ENCODE assay signal across 27 cellular contexts in genomic region chr15:67533873-67534272, GRCh38.
"Had no signal": no experiment of that assay in that cellular context is flagged by ENCODE, and none has a peak within 500 bp of the region (broad histone marks: within the 10 kb centered on the region; RNA-seq: fewer than 3 reads in every experiment).

No MANE protein-coding gene starts in this region.

- H3K36me3 ChIP-seq: neutrophil, pancreas, right atrium auricular region, transverse colon, uterus had no signal

- H3K27ac ChIP-seq: epithelial cell of prostate, gastroesophageal sphincter, heart left ventricle, hepatocyte, neutrophil, pancreas, right atrium auricular region, suprapubic skin, transverse colon, upper lobe of right lung, uterus had no signal

- H3K27me3 ChIP-seq: gastroesophageal sphincter, heart left ventricle, hepatocyte, neutrophil, pancreas, right atrium auricular region, suprapubic skin, transverse colon, upper lobe of right lung, uterus had no signal

- H2AFZ ChIP-seq: hepatocyte had no signal

- FAIRE-seq: kidney, pancreas had no signal

- ATAC-seq: esophagus mucosa; gastroesophageal sphincter; heart left ventricle; left lobe of liver; natural killer cell; pancreas; sciatic nerve; stimulated activated naive CD8-positive, alpha-beta T cell treated with anti-CD3 and anti-CD28 coated beads, Interleukin-15, amount 100 ng/mL, for 72 hours; upper lobe of right lung had no signal

- H3K9me3 ChIP-seq: gastroesophageal sphincter, heart left ventricle, neutrophil, pancreas, right atrium auricular region, suprapubic skin, transverse colon, upper lobe of right lung, uterus had no signal

- H3K4me1 ChIP-seq: gastroesophageal sphincter, heart left ventricle, pancreas, right atrium auricular region, suprapubic skin, transverse colon, upper lobe of right lung, uterus had no signal

- H3K4me3 ChIP-seq: gastroesophageal sphincter, heart left ventricle, hepatocyte, lung, pancreas, right atrium auricular region, smooth muscle cell, suprapubic skin, transverse colon, upper lobe of right lung, uterus had no signal

- H3K4me2 ChIP-seq: hepatocyte, smooth muscle cell had no signal

- H3K79me2 ChIP-seq: hepatocyte had no signal

- DNase-seq: effector CD8-positive, alpha-beta T cell; endodermal cell; foreskin fibroblast; heart left ventricle; kidney; natural killer cell; pancreas; stimulated activated CD4-positive, alpha-beta T cell treated with anti-CD3 and anti-CD28 coated beads, Interleukin-12 subunit alpha, Interleukin-12 subunit beta, amount 100 ng/mL, for 4 hours; stimulated activated CD4-positive, alpha-beta T cell treated with anti-CD3 and anti-CD28 coated beads, Interleukin-1b, Interleukin-23, amount 100 ng/mL, for 48 hours; stimulated activated CD4-positive, alpha-beta T cell treated with anti-CD3 and anti-CD28 coated beads, Interleukin-4, amount 100 ng/mL, for 1 hour; stimulated activated CD8-positive, alpha-beta memory T cell treated with anti-CD3 and anti-CD28 coated beads, Interleukin-4, amount 100 ng/mL, for 48 hours; stimulated activated naive CD4-positive, alpha-beta T cell; stimulated activated naive CD8-positive, alpha-beta T cell treated with anti-CD3 and anti-CD28 coated beads, Interleukin-15, amount 100 ng/mL, for 72 hours; transverse colon; upper lobe of right lung; uterus had no signal
